ENCODE assay signal across 24 cellular contexts in genomic region chr11:2086239-2087040, GRCh38. TPM values are rescaled to one million over a fixed set of nuclear protein-coding genes. Genes with fewer than 3 reads are reported as not detected.
DNase-seq lines count a peak whose midpoint lies in the region; ATAC-seq and TF ChIP-seq lines count a peak whose summit lies in the region.
"Had no signal": no experiment of that assay in that cellular context is flagged by ENCODE, and none has a peak within 500 bp of the region (broad histone marks: within the 10 kb centered on the region; RNA-seq: fewer than 3 reads in every experiment).

No MANE protein-coding gene starts in this region.

- peak; percentile 4 for DNase-seq in activated CD8-positive, alpha-beta T cell treated with anti-CD3 and anti-CD28 coated beads, Interleukin-2, amount 10 ng/mL, durations not matched to agents 7 days and 5 days
- no peak for DNase-seq in activated CD8-positive, alpha-beta T cell treated with anti-CD3 and anti-CD28 coated beads for 36 hours
- DNase-seq in AG20443 (ENCODE audit: low spot score) (peak; percentile 6), left kidney (ENCODE audit: low read depth, low spot score) (peak; percentile 31), psoas muscle (peak; percentile 6 to 42), T-helper 9 cell (no peak), GM19240 (ENCODE audit: insufficient read length, low spot score) (no peak)
- no peak for DNase-seq in activated CD4-positive, alpha-beta T cell treated with anti-CD3 and anti-CD28 coated beads, Interleukin-2, amount 50 U/mL, for 48 hours
- DNase-seq: activated CD4-positive, alpha-beta T cell treated with anti-CD3 and anti-CD28 coated beads, Interleukin-2, amount 50 U/mL, for 4 hours; C1 segment of cervical spinal cord; cortex of kidney; EL; HCEC 1CT; heart right ventricle; immature natural killer cell; NCI-H1105; NCI-H2081; NCI-H446; stimulated activated CD4-positive, alpha-beta T cell treated with anti-CD3 and anti-CD28 coated beads, Interleukin-4, amount 100 ng/mL, for 4 hours had no signal

- CTCF ChIA-PET in activated CD8-positive, alpha-beta T cell treated with anti-CD3 and anti-CD28 coated beads, Interleukin-2, amount 10 ng/mL, durations not matched to agents 7 days and 5 days (lab: Charles Lee): no interaction called here
- CTCF ChIA-PET in activated CD8-positive, alpha-beta T cell treated with anti-CD3 and anti-CD28 coated beads for 36 hours (lab: Charles Lee): no interaction called here

- H3K27me3 ChIP-seq in psoas muscle (ENCODE audit: insufficient read depth in 3 of 3, low read length in 2 of 3): no peaks in the 10 kb centered on the region
- H3K27me3 ChIP-seq: heart right ventricle, pancreas had no signal

- H3K36me3 ChIP-seq in psoas muscle (ENCODE audit: insufficient read depth in 1 of 2, low read depth in 1 of 2): no peaks in the 10 kb centered on the region
- H3K36me3 ChIP-seq: heart right ventricle, pancreas had no signal

- no peak overlapping the region for H3K4me3 Mint-ChIP-seq in activated CD8-positive, alpha-beta T cell treated with anti-CD3 and anti-CD28 coated beads, Interleukin-2, amount 10 ng/mL, durations not matched to agents 7 days and 5 days
- H3K4me3 Mint-ChIP-seq in activated CD8-positive, alpha-beta T cell treated with anti-CD3 and anti-CD28 coated beads for 36 hours: no peak overlapping the region
- H3K4me3 Mint-ChIP-seq: activated T-helper 17 cell treated with anti-CD3 and anti-CD28 coated beads, Interleukin-2, amount 50 U/mL, for 72 hours; brain; immature natural killer cell; T-helper 1 cell treated with Interleukin-12 subunit alpha and Interleukin-12 subunit beta and Interleukin-4 antibody, amounts not matched to agents 30 μg/mL and 1 μg/mL, for 36 hours had no signal

- H3K27ac Mint-ChIP-seq in activated CD8-positive, alpha-beta T cell treated with anti-CD3 and anti-CD28 coated beads, Interleukin-2, amount 10 ng/mL, durations not matched to agents 7 days and 5 days: no peak overlapping the region
- H3K27ac Mint-ChIP-seq in activated CD8-positive, alpha-beta T cell treated with anti-CD3 and anti-CD28 coated beads for 36 hours: no peak overlapping the region
- H3K27ac Mint-ChIP-seq: activated T-helper 17 cell treated with anti-CD3 and anti-CD28 coated beads, Interleukin-2, amount 50 U/mL, for 72 hours; brain; immature natural killer cell; T-helper 1 cell treated with Interleukin-12 subunit alpha and Interleukin-12 subunit beta and Interleukin-4 antibody, amounts not matched to agents 30 μg/mL and 1 μg/mL, for 36 hours had no signal

- H3K36me3 Mint-ChIP-seq in activated CD8-positive, alpha-beta T cell treated with anti-CD3 and anti-CD28 coated beads, Interleukin-2, amount 10 ng/mL, durations not matched to agents 7 days and 5 days (ENCODE audit: low read depth): no peaks in the 10 kb centered on the region
- no peaks in the 10 kb centered on the region for H3K36me3 Mint-ChIP-seq in activated CD8-positive, alpha-beta T cell treated with anti-CD3 and anti-CD28 coated beads for 36 hours (ENCODE audit: low read depth)

- H3K4me3 ChIP-seq in psoas muscle: no peak overlapping the region
- H3K4me3 ChIP-seq: heart right ventricle, pancreas, skin epidermis had no signal

- intact Hi-C loops in activated CD8-positive, alpha-beta T cell treated with anti-CD3 and anti-CD28 coated beads for 36 hours (cut with micrococcal nuclease): no loop called here
- intact Hi-C loops in psoas muscle (cut with DNase I): no loop called here

- no peak for ATAC-seq in activated CD8-positive, alpha-beta T cell treated with anti-CD3 and anti-CD28 coated beads, Interleukin-2, amount 10 ng/mL, durations not matched to agents 7 days and 5 days
- ATAC-seq in activated CD8-positive, alpha-beta T cell treated with anti-CD3 and anti-CD28 coated beads for 36 hours: no peak
- ATAC-seq in psoas muscle: no peak
- ATAC-seq: activated T-helper 17 cell treated with anti-CD3 and anti-CD28 coated beads, Interleukin-2, amount 50 U/mL, for 72 hours; heart right ventricle; pancreas had no signal

- H3K27me3 Mint-ChIP-seq in activated CD8-positive, alpha-beta T cell treated with anti-CD3 and anti-CD28 coated beads, Interleukin-2, amount 10 ng/mL, durations not matched to agents 7 days and 5 days (ENCODE audit: low read depth): peaks cover 2% of the 10 kb centered on the region
- peaks cover 9% of the 10 kb centered on the region for H3K27me3 Mint-ChIP-seq in activated CD8-positive, alpha-beta T cell treated with anti-CD3 and anti-CD28 coated beads for 36 hours

- WGBS in psoas muscle, 3 donors: 81 to 91% (median 84%) methylated on average over 25 to 26 of the region's 26 CpGs

- H3K9me3 ChIP-seq in psoas muscle: peaks cover 12% of the 10 kb centered on the region
- H3K9me3 ChIP-seq: pancreas had no signal

- H3K4me1 Mint-ChIP-seq in activated CD8-positive, alpha-beta T cell treated with anti-CD3 and anti-CD28 coated beads, Interleukin-2, amount 10 ng/mL, durations not matched to agents 7 days and 5 days (ENCODE audit: low read depth): no peaks in the 10 kb centered on the region
- H3K4me1 Mint-ChIP-seq in activated CD8-positive, alpha-beta T cell treated with anti-CD3 and anti-CD28 coated beads for 36 hours (ENCODE audit: low read depth): no peaks in the 10 kb centered on the region
- H3K4me1 Mint-ChIP-seq: brain, immature natural killer cell had no signal

- no peak for TF ChIP-seq CTCF in activated CD8-positive, alpha-beta T cell treated with anti-CD3 and anti-CD28 coated beads for 36 hours (IDR thresholded peaks at IDR 0.05)
- TF ChIP-seq CTCF in psoas muscle (IDR thresholded peaks at IDR 0.05): no peak

- no peak overlapping the region for H3K27ac ChIP-seq in psoas muscle
- H3K27ac ChIP-seq: heart right ventricle, pancreas, skin epidermis had no signal

- no peaks in the 10 kb centered on the region for H3K9me3 Mint-ChIP-seq in activated CD8-positive, alpha-beta T cell treated with anti-CD3 and anti-CD28 coated beads, Interleukin-2, amount 10 ng/mL, durations not matched to agents 7 days and 5 days (ENCODE audit: insufficient read depth)
- H3K9me3 Mint-ChIP-seq in activated CD8-positive, alpha-beta T cell treated with anti-CD3 and anti-CD28 coated beads for 36 hours: peaks cover 7% of the 10 kb centered on the region

- no peaks in the 10 kb centered on the region for H3K4me1 ChIP-seq in psoas muscle
- H3K4me1 ChIP-seq: heart right ventricle, pancreas had no signal

- POLR2A ChIA-PET in activated CD8-positive, alpha-beta T cell treated with anti-CD3 and anti-CD28 coated beads, Interleukin-2, amount 10 ng/mL, durations not matched to agents 7 days and 5 days (lab: Charles Lee): no interaction called here
- POLR2A ChIA-PET in activated CD8-positive, alpha-beta T cell treated with anti-CD3 and anti-CD28 coated beads for 36 hours (lab: Charles Lee): no interaction called here

RNA-seq across cellular contexts. Expression of gene IGF2, which starts 52.7 kb away (rescaled TPM):
- not detected for total RNA-seq in activated CD8-positive, alpha-beta T cell treated with anti-CD3 and anti-CD28 coated beads, Interleukin-2, amount 10 ng/mL, durations not matched to agents 7 days and 5 days
- total RNA-seq in activated CD8-positive, alpha-beta T cell treated with anti-CD3 and anti-CD28 coated beads for 36 hours: 1 to 10 TPM; 8.1 to 8.2 TPM
- total RNA-seq in psoas muscle: 100 to 1,000 TPM in 3 of 4 donors, 10 to 100 TPM in 1; 60.2 to 471 (median 119) TPM
- polyA plus RNA-seq in psoas muscle: 10 to 100 TPM in 2 of 3 donors, 1 to 10 TPM in 1; 5.9 to 38.4 (median 14.6) TPM
- polyA plus RNA-seq: immature natural killer cell had no signal

Comparison
In these comparisons a context has a peak if more than half of its experiments do, and no peak if none do; other contexts are left out.
1. DNase-seq: peak in activated CD8-positive, alpha-beta T cell treated with anti-CD3 and anti-CD28 coated beads, Interleukin-2, amount 10 ng/mL, durations not matched to agents 7 days and 5 days (single experiment), AG20443 (single experiment), left kidney (single experiment) and psoas muscle (2 of 2); none in activated CD8-positive, alpha-beta T cell treated with anti-CD3 and anti-CD28 coated beads for 36 hours (single experiment), T-helper 9 cell (single experiment), GM19240 (single experiment) and activated CD4-positive, alpha-beta T cell treated with anti-CD3 and anti-CD28 coated beads, Interleukin-2, amount 50 U/mL, for 48 hours (0 of 2).
2. RNA of gene IGF2, which starts 52.7 kb away (total RNA-seq): 60.2 to 471 TPM in psoas muscle and 8.1 to 8.2 TPM in activated CD8-positive, alpha-beta T cell treated with anti-CD3 and anti-CD28 coated beads for 36 hours; not detected in activated CD8-positive, alpha-beta T cell treated with anti-CD3 and anti-CD28 coated beads, Interleukin-2, amount 10 ng/mL, durations not matched to agents 7 days and 5 days; every median in the first group is over 4 times any median in the second.